In genomic region chr4:38867478-38868054, GRCh38 we compare ENCODE assay signal across 1 cellular context.
A peak's percentile ranks its signal among the peaks of the same experiment; 100 is the strongest.
TF ChIP-seq lines count a peak whose summit lies in the region.

TSS of gene FAM114A1 (plus strand) at chr4:38867806. CDS start at chr4:38878079, 10,273 bp downstream.

TF ChIP-seq in HepG2, 621 proteins besides CTCF, POLR2A, EP300 and RAD21 (continued from another document and continues in another):
- TF ChIP-seq FOXO4 (CRISPR knock-in tag; conservative IDR thresholded peaks at IDR 0.05) (no peak), ZNF562 (CRISPR knock-in tag; IDR thresholded peaks at IDR 0.05; ENCODE audit: borderline replicate concordance) (no peak), ASH2L (IDR thresholded peaks at IDR 0.05; ENCODE audit: insufficient read length, low read depth, low read length) (peak; percentile 26), ZBTB21 (CRISPR knock-in tag; IDR thresholded peaks at IDR 0.05) (no peak), AKAP8 (CRISPR knock-in tag; IDR thresholded peaks at IDR 0.05) (0 out of 2 replicates have a peak, but pooled peaks have one; percentile 16), PITX1 (CRISPR knock-in tag; IDR thresholded peaks at IDR 0.05) (no peak), ZNF878 (CRISPR knock-in tag; IDR thresholded peaks at IDR 0.05) (no peak), SMAD3 (CRISPR knock-in tag; IDR thresholded peaks at IDR 0.05) (0 out of 2 replicates have a peak, but pooled peaks have one; percentile 21), ATF5 (CRISPR knock-in tag; IDR thresholded peaks at IDR 0.05; ENCODE audit: low read depth) (no peak), CREM (IDR thresholded peaks at IDR 0.05) (no peak), CREM (CRISPR knock-in tag; IDR thresholded peaks at IDR 0.05) (no peak), ZNF501 (CRISPR knock-in tag; IDR thresholded peaks at IDR 0.05) (peak; percentile 68), KMT2B (CRISPR knock-in tag; IDR thresholded peaks at IDR 0.05) (no peak; the same call in 1 of the 2 replicates), KAT8 (CRISPR knock-in tag; IDR thresholded peaks at IDR 0.05) (no peak; the same call in 1 of the 2 replicates), NFKB2 (CRISPR knock-in tag; IDR thresholded peaks at IDR 0.05; ENCODE audit: borderline replicate concordance) (no peak), SOX5 (CRISPR knock-in tag; IDR thresholded peaks at IDR 0.05; ENCODE audit: borderline replicate concordance) (no peak), MXD3 (CRISPR knock-in tag; IDR thresholded peaks at IDR 0.05) (0 out of 2 replicates have a peak, but pooled peaks have one; percentile 38), CHD4 (IDR thresholded peaks at IDR 0.05; ENCODE audit: borderline replicate concordance, low read length) (no peak), AHR (CRISPR knock-in tag; IDR thresholded peaks at IDR 0.05) (no peak), MYPOP (CRISPR knock-in tag; IDR thresholded peaks at IDR 0.05) (no peak), SP5 (CRISPR knock-in tag; IDR thresholded peaks at IDR 0.05; ENCODE audit: borderline replicate concordance, low read depth) (0 out of 2 replicates have a peak, but pooled peaks have one; percentile 17), HDAC1 (CRISPR knock-in tag; IDR thresholded peaks at IDR 0.05) (peak; percentile 36), ZNF20 (CRISPR knock-in tag; IDR thresholded peaks at IDR 0.05) (no peak), ZFP36L1 (CRISPR knock-in tag; IDR thresholded peaks at IDR 0.05) (no peak), ZNF879 (CRISPR knock-in tag; IDR thresholded peaks at IDR 0.05) (no peak), ZC3H4 (CRISPR knock-in tag; IDR thresholded peaks at IDR 0.05; ENCODE audit: borderline replicate concordance) (no peak), HCFC1 (IDR thresholded peaks at IDR 0.05; ENCODE audit: low read depth, low read length) (no peak), ZNF281 (CRISPR knock-in tag; IDR thresholded peaks at IDR 0.05; ENCODE audit: borderline replicate concordance) (peak; percentile 33; the same call in 1 of the 2 replicates), YY1 (IDR thresholded peaks at IDR 0.05; ENCODE audit: insufficient read depth, insufficient replicate concordance, low read depth, low read length) (peak; percentile 42), KDM2A (CRISPR knock-in tag; IDR thresholded peaks at IDR 0.05; ENCODE audit: borderline replicate concordance, low read depth) (peak; percentile 24; the same call in 1 of the 2 replicates), CREB3 (CRISPR knock-in tag; IDR thresholded peaks at IDR 0.05) (no peak), TMF1 (CRISPR knock-in tag; IDR thresholded peaks at IDR 0.05; ENCODE audit: low read depth) (no peak), ZNF296 (CRISPR knock-in tag; conservative IDR thresholded peaks at IDR 0.05) (no peak), ZMYM2 (CRISPR knock-in tag; IDR thresholded peaks at IDR 0.05) (no peak), ZNF496 (CRISPR knock-in tag; IDR thresholded peaks at IDR 0.05; ENCODE audit: insufficient replicate concordance) (no peak), MIXL1 (CRISPR knock-in tag; IDR thresholded peaks at IDR 0.05) (0 out of 2 replicates have a peak, but pooled peaks have one; percentile 26), BATF2 (CRISPR knock-in tag; IDR thresholded peaks at IDR 0.05) (no peak), ARID4A (CRISPR knock-in tag; IDR thresholded peaks at IDR 0.05; ENCODE audit: borderline replicate concordance) (no peak; the same call in 1 of the 2 replicates), HDAC2 (CRISPR knock-in tag; IDR thresholded peaks at IDR 0.05) (no peak), ZNF768 (CRISPR knock-in tag; IDR thresholded peaks at IDR 0.05) (no peak), ZNF446 (CRISPR knock-in tag; IDR thresholded peaks at IDR 0.05) (peak; percentile 48; the same call in 1 of the 2 replicates), ERF (CRISPR knock-in tag; IDR thresholded peaks at IDR 0.05) (peak; percentile 34), LCORL (IDR thresholded peaks at IDR 0.05) (no peak), LCORL (CRISPR knock-in tag; IDR thresholded peaks at IDR 0.05) (no peak), SALL1 (CRISPR knock-in tag; IDR thresholded peaks at IDR 0.05) (peak; percentile 48), CERS6 (CRISPR knock-in tag; IDR thresholded peaks at IDR 0.05) (no peak)
- TF ChIP-seq, protein P1, sequence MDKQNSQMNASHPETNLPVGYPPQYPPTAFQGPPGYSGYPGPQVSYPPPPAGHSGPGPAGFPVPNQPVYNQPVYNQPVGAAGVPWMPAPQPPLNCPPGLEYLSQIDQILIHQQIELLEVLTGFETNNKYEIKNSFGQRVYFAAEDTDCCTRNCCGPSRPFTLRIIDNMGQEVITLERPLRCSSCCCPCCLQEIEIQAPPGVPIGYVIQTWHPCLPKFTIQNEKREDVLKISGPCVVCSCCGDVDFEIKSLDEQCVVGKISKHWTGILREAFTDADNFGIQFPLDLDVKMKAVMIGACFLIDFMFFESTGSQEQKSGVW (CRISPR knock-in tag; IDR thresholded peaks at IDR 0.05; ENCODE audit: borderline replicate concordance) = no peak
- TF ChIP-seq, protein P2, sequence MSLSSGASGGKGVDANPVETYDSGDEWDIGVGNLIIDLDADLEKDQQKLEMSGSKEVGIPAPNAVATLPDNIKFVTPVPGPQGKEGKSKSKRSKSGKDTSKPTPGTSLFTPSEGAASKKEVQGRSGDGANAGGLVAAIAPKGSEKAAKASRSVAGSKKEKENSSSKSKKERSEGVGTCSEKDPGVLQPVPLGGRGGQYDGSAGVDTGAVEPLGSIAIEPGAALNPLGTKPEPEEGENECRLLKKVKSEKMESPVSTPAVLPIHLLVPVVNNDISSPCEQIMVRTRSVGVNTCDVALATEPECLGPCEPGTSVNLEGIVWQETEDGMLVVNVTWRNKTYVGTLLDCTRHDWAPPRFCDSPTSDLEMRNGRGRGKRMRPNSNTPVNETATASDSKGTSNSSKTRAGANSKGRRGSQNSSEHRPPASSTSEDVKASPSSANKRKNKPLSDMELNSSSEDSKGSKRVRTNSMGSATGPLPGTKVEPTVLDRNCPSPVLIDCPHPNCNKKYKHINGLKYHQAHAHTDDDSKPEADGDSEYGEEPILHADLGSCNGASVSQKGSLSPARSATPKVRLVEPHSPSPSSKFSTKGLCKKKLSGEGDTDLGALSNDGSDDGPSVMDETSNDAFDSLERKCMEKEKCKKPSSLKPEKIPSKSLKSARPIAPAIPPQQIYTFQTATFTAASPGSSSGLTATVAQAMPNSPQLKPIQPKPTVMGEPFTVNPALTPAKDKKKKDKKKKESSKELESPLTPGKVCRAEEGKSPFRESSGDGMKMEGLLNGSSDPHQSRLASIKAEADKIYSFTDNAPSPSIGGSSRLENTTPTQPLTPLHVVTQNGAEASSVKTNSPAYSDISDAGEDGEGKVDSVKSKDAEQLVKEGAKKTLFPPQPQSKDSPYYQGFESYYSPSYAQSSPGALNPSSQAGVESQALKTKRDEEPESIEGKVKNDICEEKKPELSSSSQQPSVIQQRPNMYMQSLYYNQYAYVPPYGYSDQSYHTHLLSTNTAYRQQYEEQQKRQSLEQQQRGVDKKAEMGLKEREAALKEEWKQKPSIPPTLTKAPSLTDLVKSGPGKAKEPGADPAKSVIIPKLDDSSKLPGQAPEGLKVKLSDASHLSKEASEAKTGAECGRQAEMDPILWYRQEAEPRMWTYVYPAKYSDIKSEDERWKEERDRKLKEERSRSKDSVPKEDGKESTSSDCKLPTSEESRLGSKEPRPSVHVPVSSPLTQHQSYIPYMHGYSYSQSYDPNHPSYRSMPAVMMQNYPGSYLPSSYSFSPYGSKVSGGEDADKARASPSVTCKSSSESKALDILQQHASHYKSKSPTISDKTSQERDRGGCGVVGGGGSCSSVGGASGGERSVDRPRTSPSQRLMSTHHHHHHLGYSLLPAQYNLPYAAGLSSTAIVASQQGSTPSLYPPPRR (CRISPR knock-in tag; IDR thresholded peaks at IDR 0.05; ENCODE audit: borderline replicate concordance) = no peak
